In the genomic region with DNA sequence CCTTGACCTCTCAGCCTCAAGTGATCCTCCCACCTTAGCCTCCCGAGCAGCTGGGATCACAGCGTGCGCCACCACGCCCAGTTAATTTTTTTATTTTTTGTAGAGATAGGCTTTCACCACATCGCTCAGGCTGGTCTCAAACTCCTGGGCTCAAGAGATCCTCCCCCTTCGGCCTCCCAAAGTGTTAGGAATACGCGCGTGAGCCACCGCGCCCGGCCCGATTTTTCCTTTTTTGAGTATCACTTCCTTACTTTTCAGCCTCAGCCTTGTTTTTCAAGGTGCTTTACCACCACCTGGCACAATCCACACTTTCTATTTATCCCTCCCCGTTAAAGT, we compare ENCODE assay signal across 8 cellular contexts. TPM values are rescaled to one million over a fixed set of nuclear protein-coding genes. Genes with fewer than 3 reads are reported as not detected.
DNase-seq lines count a peak whose midpoint lies in the region; ATAC-seq and TF ChIP-seq lines count a peak whose summit lies in the region.

No MANE protein-coding gene starts in this region.

- H3K27ac Mint-ChIP-seq in progenitor cell of endocrine pancreas = no peak overlapping the region

- no peak for TF ChIP-seq CTCF in GM06990 (IDR thresholded peaks at IDR 0.05; ENCODE audit: insufficient read depth, low read length, poor library complexity, severe bottlenecking)
- TF ChIP-seq CTCF in Panc1 (IDR thresholded peaks at IDR 0.05) = no peak
- TF ChIP-seq CTCF in esophagus squamous epithelium (IDR thresholded peaks at IDR 0.05) = no peak
- no peak for TF ChIP-seq CTCF in progenitor cell of endocrine pancreas (IDR thresholded peaks at IDR 0.05; ENCODE audit: unreplicated experiment)

- POLR2A ChIA-PET in Panc1 (lab: Charles Lee) = no interaction called here

- BruUV-seq in Panc1 (replicated peaks; lab: Mats Ljungman, UMichigan) = no TSS peak

- 42 to 67% methylated on average over 14 of the region's 14 CpGs for WGBS in esophagus squamous epithelium, 2 donors

- H3K36me3 ChIP-seq in GM06990 (ENCODE audit: control insufficient read depth, insufficient read depth, low read length) (peaks cover 4% of the 10 kb centered on the region), Panc1 (ENCODE audit: control insufficient read depth, insufficient read depth, low read length) (no peaks in the 10 kb centered on the region), esophagus squamous epithelium (no peaks in the 10 kb centered on the region)

- no peak for TF ChIP-seq POLR2A in esophagus squamous epithelium (IDR thresholded peaks at IDR 0.05)

- H3K9me3 Mint-ChIP-seq in progenitor cell of endocrine pancreas (ENCODE audit: low read depth) = no peaks in the 10 kb centered on the region

- H3K27me3 ChIP-seq in GM06990 (replicated peaks; ENCODE audit: control insufficient read depth, insufficient read depth, low read length) (no peaks in the 10 kb centered on the region), Panc1 (ENCODE audit: control insufficient read depth, insufficient read depth, low read length) (no peaks in the 10 kb centered on the region), esophagus squamous epithelium (no peaks in the 10 kb centered on the region)

- H3K4me1 Mint-ChIP-seq in progenitor cell of endocrine pancreas (ENCODE audit: low read depth) = peaks cover 8% of the 10 kb centered on the region

- ATAC-seq in Panc1 = peak; percentile 5; the same call in 1 of the 2 replicates
- ATAC-seq in HG02623 (IDR thresholded peaks at IDR 0.05; ENCODE audit: unreplicated experiment) = no peak

- no peaks in the 10 kb centered on the region for H3K9me3 ChIP-seq in Panc1 (ENCODE audit: control insufficient read depth, insufficient read depth, low read depth, low read length)
- no peaks in the 10 kb centered on the region for H3K9me3 ChIP-seq in esophagus squamous epithelium

- intact Hi-C loops in Panc1 (cut with micrococcal nuclease; ENCODE audit: unreplicated experiment) (no loop called here), esophagus squamous epithelium (cut with DNase I) (no loop called here)

- H3K4me3 ChIP-seq in GM06990 (replicated peaks; ENCODE audit: low read depth, low read length) (peak overlapping the region; percentile 89), Panc1 (ENCODE audit: low read depth in 2 of 2, low read length in 2 of 2) (peak overlapping the region; percentile 67 to 75), esophagus squamous epithelium (peak overlapping the region; percentile 69 to 90 (median 79))

- H3K27ac ChIP-seq in Panc1 (ENCODE audit: low read length) (peak overlapping the region; percentile 46; the same call in 1 of the 2 replicates), esophagus squamous epithelium (peak overlapping the region in 3 of 4 donors; percentile 77 to 88 (median 86))

- no peaks in the 10 kb centered on the region for H3K36me3 Mint-ChIP-seq in progenitor cell of endocrine pancreas (ENCODE audit: insufficient read depth)

- in situ Hi-C loops in Panc1 (cut with HindIII; ENCODE audit: low pct_unique_long_range_greater_than_20kb, low sequenced_read_pairs) = no loop called here

- H3K27me3 Mint-ChIP-seq in progenitor cell of endocrine pancreas = peaks cover 80% of the 10 kb centered on the region

- peaks cover 12% of the 10 kb centered on the region for H3K4me1 ChIP-seq in Panc1 (ENCODE audit: control insufficient read depth, insufficient read depth, low read length)
- peaks cover 0 to 32% (median 8%) of the 10 kb centered on the region in 3 donors for H3K4me1 ChIP-seq in esophagus squamous epithelium

- CTCF ChIA-PET in Panc1 (lab: Charles Lee) = no interaction called here

- DNase-seq in GM06990 (ENCODE audit: extremely low read depth, insufficient read length) (no peak), Panc1 (ENCODE audit: low read depth, low spot score) (no peak), esophagus squamous epithelium (lab: John Stamatoyannopoulos, UW) (no peak), progenitor cell of endocrine pancreas (ENCODE audit: low spot score, unreplicated experiment) (no peak), NCI-H2196 (lab: John Stamatoyannopoulos, UW; ENCODE audit: unreplicated experiment) (no peak), NCI-H2196 treated with DMSO at 0.1 percent for 48 hours (lab: John Stamatoyannopoulos, UW; ENCODE audit: unreplicated experiment) (no peak)
- DNase-seq in activated effector memory CD4-positive, alpha-beta T cell treated with anti-CD3 and anti-CD28 coated beads, Interleukin-2, amount 50 U/mL, for 16 hours = no peak

- H3K4me3 Mint-ChIP-seq in progenitor cell of endocrine pancreas (ENCODE audit: low read depth) = peak overlapping the region; percentile 79

RNA-seq across cellular contexts. Expression of a gene that starts 0.8 kb away (rescaled TPM):
- total RNA-seq in Panc1 (2021; ENCODE audit: unreplicated experiment) (3.2 TPM), esophagus squamous epithelium (10 to 100 TPM in 2 of 4 donors, 1 to 10 TPM in 2; 9.3 to 15.4 (median 11.2) TPM), progenitor cell of endocrine pancreas (not detected in 2 replicates)
- polyA plus RNA-seq in Panc1 (2012; ENCODE audit: insufficient read length) = 2.0 TPM

RNA-seq across cellular contexts. Expression of a gene that starts 54.2 kb away (rescaled TPM):
- total RNA-seq in Panc1 (2021; ENCODE audit: unreplicated experiment) = 128 TPM
- polyA plus RNA-seq in Panc1 (2012; ENCODE audit: insufficient read length) = 179 TPM
- total RNA-seq in esophagus squamous epithelium = 100 to 1,000 TPM; 135 to 201 (median 169) TPM
- total RNA-seq in progenitor cell of endocrine pancreas = 115 and 116 TPM in 2 replicates
